ENCODE assay signal across 8 cellular contexts in genomic region chr5:61332369-61332745, GRCh38. TPM values are rescaled to one million over a fixed set of nuclear protein-coding genes. Genes with fewer than 3 reads are reported as not detected.
DNase-seq lines count a peak whose midpoint lies in the region; ATAC-seq, FAIRE-seq and TF ChIP-seq lines count a peak whose summit lies in the region.

No MANE protein-coding gene starts in this region.

- WGBS in K562 (ENCODE audit: insufficient coverage, low coverage, missing lambda C conversion rate) = 3% methylated on average over 15 of the region's 64 CpGs

- H3K9me1 ChIP-seq in K562 (ENCODE audit: control insufficient read depth, insufficient read depth, low read length) = no peaks in the 10 kb centered on the region
- H3K9me1 ChIP-seq in keratinocyte (ENCODE audit: control insufficient read depth, extremely low read depth, insufficient read depth, low read length) = no peaks in the 10 kb centered on the region

- H3K4me1 ChIP-seq in BLaER1 (peaks cover 46% of the 10 kb centered on the region), PC-3 (ENCODE audit: insufficient read depth, low read length) (peaks cover 34% of the 10 kb centered on the region), K562 (replicated peaks in 1 of 2; ENCODE audit: control insufficient read depth in 2 of 2, insufficient read depth in 2 of 2, low read length in 2 of 2) (peaks cover 0 to 30% of the 10 kb centered on the region in 2 experiments; a peak in 2 of 5 replicates), keratinocyte (ENCODE audit: control insufficient read depth, extremely low read depth, insufficient read depth, low read length) (peaks cover 42% of the 10 kb centered on the region)

- H3K4me2 ChIP-seq in BLaER1 = peak overlapping the region; percentile 43
- H3K4me2 ChIP-seq in PC-3 (ENCODE audit: low read length) = no peak overlapping the region
- peak overlapping the region; percentile 71; the same call in 1 of the 2 replicates for H3K4me2 ChIP-seq in K562 (ENCODE audit: insufficient read depth, low read length)
- no peak overlapping the region for H3K4me2 ChIP-seq in keratinocyte (ENCODE audit: control insufficient read depth, extremely low read depth, insufficient read depth, low read depth, low read length)

- no peak for TF ChIP-seq POLR2A in K562 (conservative IDR thresholded peaks at IDR 0.05)

- no peak for TF ChIP-seq CTCF in PC-3 (conservative IDR thresholded peaks at IDR 0.05; ENCODE audit: low read depth, low read length)
- TF ChIP-seq CTCF in K562 (IDR thresholded peaks at IDR 0.05 in 2 of 3, conservative IDR thresholded peaks at IDR 0.05 in 1 of 3; ENCODE audit: insufficient read depth in 2 of 3, low read depth in 1 of 3, low read length in 3 of 3) = no peak
- no peak for TF ChIP-seq CTCF in keratinocyte (optimal IDR thresholded peaks at IDR 0.05 in 1 of 3, IDR thresholded peaks at IDR 0.05 in 1 of 3, conservative IDR thresholded peaks at IDR 0.05 in 1 of 3; ENCODE audit: extremely low read depth in 1 of 3, insufficient read depth in 2 of 3, low read length in 3 of 3)

- intact Hi-C loops in PC-3 (cut with micrococcal nuclease) = loop anchor here (5.0 to 10.0 kb wide), 2 partner anchors 132 to 600 kb away; no protein-coding TSS in a partner anchor
- intact Hi-C loops in K562 (cut with micrococcal nuclease) = loop anchor here (5.0 kb wide), 1 partner anchor 170 kb away; the partner anchor contains the start of gene SMIM15

- POLR2A ChIA-PET in PC-3 (lab: Charles Lee; ENCODE audit: unreplicated experiment) = interaction anchor here (1.5 kb wide), 1 partner anchor 14 kb away, joined by 3 read pairs; no protein-coding TSS in a partner anchor
- POLR2A ChIA-PET in K562 (lab: Yijun Ruan, JAX) = interaction anchor here (1.6 kb wide), 1 partner anchor 11 kb away, joined by 4 read pairs; no protein-coding TSS in a partner anchor

- FAIRE-seq in GM19239 (lab: Jason Lieb, UNC) (no peak), K562 (lab: Jason Lieb, UNC) (no peak), keratinocyte (lab: Jason Lieb, UNC) (no peak)

- CTCF ChIA-PET in PC-3 (lab: Charles Lee) = no interaction called here
- CTCF ChIA-PET in K562 (lab: Yijun Ruan, JAX; ENCODE audit: low intra/inter-chr PET ratio) = no interaction called here

- dilution Hi-C loops in keratinocyte (cut with MboI; ENCODE audit: extremely low pct_ligation_motif_present, low sequenced_read_pairs) = no loop called here

- no peak overlapping the region for H2AFZ ChIP-seq in PC-3 (ENCODE audit: low read length)
- H2AFZ ChIP-seq in K562 (ENCODE audit: low read depth, low read length) = peak overlapping the region; percentile 79; the same call in 1 of the 2 replicates
- no peak overlapping the region for H2AFZ ChIP-seq in keratinocyte (ENCODE audit: control insufficient read depth, low read length)

- H3K36me3 ChIP-seq in BLaER1 (peaks cover 12% of the 10 kb centered on the region), PC-3 (ENCODE audit: low read depth, low read length) (no peaks in the 10 kb centered on the region), K562 (ENCODE audit: control insufficient read depth, insufficient read depth, low read length) (no peaks in the 10 kb centered on the region), keratinocyte (ENCODE audit: control insufficient read depth in 2 of 2, extremely low read depth in 1 of 2, insufficient read depth in 2 of 2, low read length in 2 of 2) (no peaks in the 10 kb centered on the region)

- H3K79me2 ChIP-seq in PC-3 (ENCODE audit: low read length) = peaks cover 46% of the 10 kb centered on the region
- H3K79me2 ChIP-seq in K562 (ENCODE audit: control insufficient read depth, insufficient read depth, low read length) = no peaks in the 10 kb centered on the region
- peaks cover 47% of the 10 kb centered on the region for H3K79me2 ChIP-seq in keratinocyte (ENCODE audit: control insufficient read depth, insufficient read depth, low read length)

- H3K27me3 ChIP-seq in BLaER1 (no peaks in the 10 kb centered on the region), PC-3 (ENCODE audit: low read length) (no peaks in the 10 kb centered on the region), K562 (ENCODE audit: control insufficient read depth in 2 of 2, insufficient read depth in 2 of 2, low read length in 2 of 2) (peaks cover 46 to 49% of the 10 kb centered on the region in 2 experiments), keratinocyte (ENCODE audit: control insufficient read depth, extremely low read depth, insufficient read depth, low read length) (no peaks in the 10 kb centered on the region)

- ATAC-seq in PC-3 (no peak), K562 (no peak)
- no peak for ATAC-seq in stimulated activated naive CD8-positive, alpha-beta T cell treated with anti-CD3 and anti-CD28 coated beads, Interleukin-15, Interleukin-2, amounts not matched to agents 100 U/mL and 50 U/mL, for 24 hours

- H3F3A ChIP-seq in PC-3 (ENCODE audit: low read length, unreplicated experiment) = no peaks in the 10 kb centered on the region

- H3K9me2 ChIP-seq in PC-3 (replicated peaks; ENCODE audit: low read length) = no peaks in the 10 kb centered on the region

- peak overlapping the region; percentile 91 for H3K27ac ChIP-seq in BLaER1
- H3K27ac ChIP-seq in PC-3 (ENCODE audit: low read length) = no peak overlapping the region
- no peak overlapping the region for H3K27ac ChIP-seq in K562 (ENCODE audit: extremely low read depth, low read depth, low read length)
- peak overlapping the region; percentile 63 for H3K27ac ChIP-seq in keratinocyte (ENCODE audit: control insufficient read depth, insufficient read depth, low read length)

- no TSS peak for BruUV-seq in PC-3 (replicated peaks; lab: Mats Ljungman, UMichigan)
- no TSS peak for BruUV-seq in K562 (replicated peaks; lab: Mats Ljungman, UMichigan)

- no peak for TF ChIP-seq RAD21 in K562 (CRISPR knock-in tag; conservative IDR thresholded peaks at IDR 0.05 in 1 of 2, IDR thresholded peaks at IDR 0.05 in 1 of 2)

- H3K9ac ChIP-seq in BLaER1 = peak overlapping the region; percentile 94
- H3K9ac ChIP-seq in PC-3 (ENCODE audit: low read length) = no peak overlapping the region
- H3K9ac ChIP-seq in K562 (ENCODE audit: insufficient read depth in 1 of 2, low read depth in 2 of 2, low read length in 2 of 2) = peak overlapping the region in 1 of 2 experiments; percentile 95; a peak in 2 of 4 replicates
- peak overlapping the region; percentile 78 for H3K9ac ChIP-seq in keratinocyte (ENCODE audit: control insufficient read depth, extremely low read depth, insufficient read depth, low read length)

- no peak for TF ChIP-seq EP300 in K562 (IDR thresholded peaks at IDR 0.05; ENCODE audit: low read length)

- peaks cover 9% of the 10 kb centered on the region; the same call in 1 of the 2 replicates for H3K9me3 ChIP-seq in BLaER1
- no peaks in the 10 kb centered on the region for H3K9me3 ChIP-seq in PC-3 (ENCODE audit: low read length)
- H3K9me3 ChIP-seq in K562 (replicated peaks; ENCODE audit: control insufficient read depth, insufficient read depth, low read depth, low read length) = no peaks in the 10 kb centered on the region
- no peaks in the 10 kb centered on the region for H3K9me3 ChIP-seq in keratinocyte (ENCODE audit: control insufficient read depth, low read depth, low read length)

- in situ Hi-C loops in K562 (cut with MboI) = no loop called here

- H4K20me1 ChIP-seq in BLaER1 (peaks cover 52% of the 10 kb centered on the region), PC-3 (ENCODE audit: low read length) (peaks cover 37% of the 10 kb centered on the region), K562 (replicated peaks; ENCODE audit: control insufficient read depth, insufficient read depth, low read length) (peaks cover 26% of the 10 kb centered on the region), keratinocyte (ENCODE audit: control insufficient read depth, extremely low read depth, insufficient read depth, low read length) (peaks cover 9% of the 10 kb centered on the region)

- H3K4me3 ChIP-seq in BLaER1 = peak overlapping the region; percentile 96
- peak overlapping the region; percentile 55; the same call in 1 of the 2 replicates for H3K4me3 ChIP-seq in PC-3 (ENCODE audit: low read length)
- peak overlapping the region; percentile 49 for H3K4me3 ChIP-seq in K562
- H3K4me3 ChIP-seq in keratinocyte (ENCODE audit: control insufficient read depth in 2 of 3, extremely low read depth in 1 of 3, insufficient read depth in 2 of 3, low read depth in 1 of 3, low read length in 3 of 3) = peak overlapping the region; percentile 49 to 64 (median 64)

- DNase-seq in GM19239 (ENCODE audit: insufficient read length, low spot score) = peak; percentile 36
- DNase-seq in PC-3 = no peak
- DNase-seq in K562 (ENCODE audit: extremely low read depth in 1 of 4, low spot score in 3 of 4) = peak in 2 of 4 experiments; percentile 46 to 53
- no peak for DNase-seq in keratinocyte (ENCODE audit: low read depth, low spot score)
- peak; percentile 40 for DNase-seq in stimulated activated naive CD8-positive, alpha-beta T cell treated with anti-CD3 and anti-CD28 coated beads, Interleukin-15, Interleukin-2, amounts not matched to agents 100 U/mL and 50 U/mL, for 24 hours
- DNase-seq in AG20443 (ENCODE audit: low spot score) = no peak
- DNase-seq in ureter (ENCODE audit: low spot score) = no peak

RNA-seq across cellular contexts. Expression of gene ZSWIM6, which starts 0.3 kb away (rescaled TPM):
- total RNA-seq in PC-3 (2014; rRNA removed) (3.4 and 4.3 TPM in 2 replicates), K562 (2014; rRNA removed) (1.1 and 1.3 TPM in 2 replicates), K562 (2014; rRNA removed; fragmentation: Illumina TruSeq; extraction: Trizol) (1.8 and 2.0 TPM in 2 replicates), K562 (2015; rRNA removed; fragmentation: Illumina TruSeq; extraction: Trizol) (1.7 and 2.0 TPM in 2 replicates), K562 (2021) (2.8 and 3.2 TPM in 2 replicates), ureter (22.4 TPM)
- total RNA-seq in K562 (2011; cell fraction: chromatin; rRNA removed; ENCODE audit: low replicate concordance) = 3.1 and 3.9 TPM in 2 replicates
- 1.8 and 2.2 TPM in 2 replicates for total RNA-seq in K562 (2011; cell fraction: nucleolus; rRNA removed)
- total RNA-seq in K562 (2011; cell fraction: nucleoplasm; rRNA removed) = 1.8 and 2.2 TPM in 2 replicates
- polyA plus RNA-seq in K562 (2011; rRNA removed) (2.7 and 3.8 TPM in 2 replicates), K562 (2014; fragmentation: Illumina TruSeq; extraction: Trizol) (3.0 and 3.1 TPM in 2 replicates), K562 (2014; fragmentation: Nextera tagmentation; extraction: Ambion mirVana) (1 to 10 TPM in 1 of 2 experiments, under 1 TPM in 1; 0.81 to 1.6 TPM), K562 (2014; rRNA removed) (1.6 and 2.2 TPM in 2 replicates), keratinocyte (8.6 to 10.8 TPM (median 9.9 TPM) in 3 replicates)
- polyA plus RNA-seq in K562 (2011; cell fraction: cytosol; rRNA removed) = 1.7 and 3.2 TPM in 2 replicates
- polyA plus RNA-seq in K562 (2011; cell fraction: nucleus; rRNA removed) = 6.7 and 9.7 TPM in 2 replicates
- 1.5 and 2.4 TPM in 2 replicates for polyA plus RNA-seq in K562 (2012)
- 5.6 and 6.0 TPM in 2 replicates for polyA minus RNA-seq in K562 (2011; rRNA and poly(A)+ RNA removed)
- 2.6 and 3.3 TPM in 2 replicates for polyA minus RNA-seq in K562 (2011; cell fraction: cytosol; rRNA and poly(A)+ RNA removed)
- polyA minus RNA-seq in K562 (2011; cell fraction: nucleus; rRNA and poly(A)+ RNA removed) = 2.8 and 7.3 TPM in 2 replicates
- 4.0 TPM for polyA plus RNA-seq in keratinocyte (2011; ENCODE audit: low read depth)
- 3.8 and 5.9 TPM in 2 replicates for polyA plus RNA-seq in keratinocyte (2011; cell fraction: cytosol; rRNA removed)
- 22.8 TPM in 2 replicates for polyA plus RNA-seq in keratinocyte (2011; cell fraction: nucleus; rRNA removed)
- polyA plus RNA-seq in keratinocyte (2012; ENCODE audit: low replicate concordance) = 5.3 and 8.5 TPM in 2 replicates
- polyA minus RNA-seq in keratinocyte = 13.6 to 25.3 TPM (median 22.6 TPM) in 3 replicates
- polyA minus RNA-seq in keratinocyte (2011; cell fraction: cytosol; rRNA and poly(A)+ RNA removed) = 8.1 TPM
- polyA minus RNA-seq in keratinocyte (2011; cell fraction: nucleus; rRNA and poly(A)+ RNA removed) = 22.2 and 34.2 TPM in 2 replicates

Comparison
In these comparisons a context has a peak if more than half of its experiments do, and no peak if none do; other contexts are left out.
1. H3K27ac ChIP-seq: peak in BLaER1 (single experiment) and keratinocyte (single experiment); none in PC-3 (single experiment) and K562 (single experiment).
2. H3K4me2 ChIP-seq: peak in BLaER1 (single experiment) and K562 (single experiment); none in PC-3 (single experiment) and keratinocyte (single experiment).
3. DNase-seq: peak in GM19239 (single experiment) and stimulated activated naive CD8-positive, alpha-beta T cell treated with anti-CD3 and anti-CD28 coated beads, Interleukin-15, Interleukin-2, amounts not matched to agents 100 U/mL and 50 U/mL, for 24 hours (single experiment); none in PC-3 (single experiment), keratinocyte (single experiment), AG20443 (single experiment) and ureter (single experiment).
4. Peak in every context shown above with its lines, with median percentiles within 50 percentile points of each other: H3K4me3 ChIP-seq.